1 cellular context compared by ENCODE assay signal in the genomic region with DNA sequence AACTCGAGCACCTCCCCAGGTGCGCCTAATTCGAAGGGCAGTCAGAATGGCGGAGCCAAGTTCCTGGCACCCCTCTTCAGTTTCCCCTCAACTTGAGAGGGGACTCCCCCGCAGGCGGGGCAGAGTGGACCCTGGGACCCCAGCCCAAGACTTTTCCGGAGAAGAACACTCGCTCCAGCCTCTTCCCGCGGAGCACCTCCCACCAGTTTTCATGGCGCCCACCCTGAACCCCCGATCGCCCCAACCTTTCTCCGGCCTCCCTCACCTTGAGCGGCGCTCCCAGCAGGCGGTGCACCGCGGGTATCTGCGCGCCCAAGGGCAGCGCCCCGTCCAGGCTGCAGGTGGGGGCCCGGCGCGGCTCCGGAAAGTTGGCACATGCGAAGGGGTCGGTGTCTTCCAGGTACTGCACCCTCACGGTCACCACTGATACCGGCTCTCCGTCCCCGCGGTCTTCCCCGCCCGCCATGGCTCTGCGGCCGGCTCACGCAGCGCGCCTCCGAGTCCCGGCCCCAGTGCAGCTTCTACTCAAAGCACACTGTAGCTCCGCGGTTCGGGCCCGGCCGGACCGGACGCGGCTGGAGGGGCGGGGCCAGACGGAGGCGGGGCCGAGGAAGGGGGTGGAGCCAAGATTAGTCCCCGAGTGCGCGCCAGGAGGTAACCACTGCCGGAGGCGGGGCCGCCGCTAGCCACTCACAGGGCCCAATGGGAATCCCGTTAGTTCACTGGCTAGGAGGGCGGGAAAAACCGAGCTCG.
TF ChIP-seq lines count a peak whose summit lies in the region.

Gene FHOD1 (minus strand): TSS at position 537 of the 753 bp plus-strand sequence. CDS start 71 bp downstream, at position 466.

TF ChIP-seq in HepG2, 621 proteins besides CTCF, POLR2A, EP300 and RAD21 (continued from another document and continues in another):
- TF ChIP-seq RARA (CRISPR knock-in tag; IDR thresholded peaks at IDR 0.05) (0 out of 2 replicates have a peak, but pooled peaks have one; percentile 26), ZZZ3 (CRISPR knock-in tag; IDR thresholded peaks at IDR 0.05; ENCODE audit: borderline replicate concordance) (no peak; the same call in 1 of the 2 replicates), RFX5 (IDR thresholded peaks at IDR 0.05; ENCODE audit: low read depth, low read length) (no peak), ZNF841 (CRISPR knock-in tag; IDR thresholded peaks at IDR 0.05; ENCODE audit: borderline replicate concordance) (no peak), ZSCAN21 (CRISPR knock-in tag; IDR thresholded peaks at IDR 0.05; ENCODE audit: borderline replicate concordance) (peak; percentile 42; the same call in 1 of the 2 replicates), ZNF724P (CRISPR knock-in tag; IDR thresholded peaks at IDR 0.05; ENCODE audit: borderline replicate concordance) (no peak), GATA4 (IDR thresholded peaks at IDR 0.05; ENCODE audit: borderline replicate concordance, low read depth) (no peak), RNF2 (conservative IDR thresholded peaks at IDR 0.05; ENCODE audit: low read depth) (0 out of 2 replicates have a peak, but pooled peaks have one; percentile 54), DZIP1 (CRISPR knock-in tag; IDR thresholded peaks at IDR 0.05) (peak; percentile 86; the same call in 1 of the 2 replicates), ZBTB2 (CRISPR knock-in tag; IDR thresholded peaks at IDR 0.05; ENCODE audit: low read depth) (peak; percentile 64; the same call in 1 of the 2 replicates), ZNF460 (CRISPR knock-in tag; IDR thresholded peaks at IDR 0.05; ENCODE audit: borderline replicate concordance) (peak; percentile 41), ZFP82 (CRISPR knock-in tag; IDR thresholded peaks at IDR 0.05; ENCODE audit: borderline replicate concordance) (0 out of 2 replicates have a peak, but pooled peaks have one; percentile 48), BRD4 (CRISPR knock-in tag; IDR thresholded peaks at IDR 0.05) (0 out of 2 replicates have a peak, but pooled peaks have one; percentile 17), IKZF1 (IDR thresholded peaks at IDR 0.05) (no peak), ZNF431 (CRISPR knock-in tag; IDR thresholded peaks at IDR 0.05; ENCODE audit: borderline replicate concordance, low read depth) (no peak), SOX5 (CRISPR knock-in tag; IDR thresholded peaks at IDR 0.05; ENCODE audit: borderline replicate concordance) (0 out of 2 replicates have a peak, but pooled peaks have one; percentile 14), ZNF318 (CRISPR knock-in tag; IDR thresholded peaks at IDR 0.05) (no peak), ZFP62 (CRISPR knock-in tag; IDR thresholded peaks at IDR 0.05) (no peak), BATF2 (CRISPR knock-in tag; IDR thresholded peaks at IDR 0.05) (peak; percentile 56; the same call in 1 of the 2 replicates), FOXM1 (CRISPR knock-in tag; IDR thresholded peaks at IDR 0.05) (no peak), TEF (CRISPR knock-in tag; IDR thresholded peaks at IDR 0.05) (no peak), ZNF577 (CRISPR knock-in tag; IDR thresholded peaks at IDR 0.05; ENCODE audit: borderline replicate concordance, low read depth) (no peak), SMAD1 (CRISPR knock-in tag; IDR thresholded peaks at IDR 0.05; ENCODE audit: borderline replicate concordance, low read depth) (no peak; the same call in 1 of the 2 replicates), ZNF552 (CRISPR knock-in tag; IDR thresholded peaks at IDR 0.05; ENCODE audit: borderline replicate concordance) (no peak), ZNF850 (CRISPR knock-in tag; conservative IDR thresholded peaks at IDR 0.05) (peak; percentile 91), HMG20A (CRISPR knock-in tag; IDR thresholded peaks at IDR 0.05; ENCODE audit: borderline replicate concordance) (0 out of 2 replicates have a peak, but pooled peaks have one; percentile 9), FOXC1 (CRISPR knock-in tag; IDR thresholded peaks at IDR 0.05; ENCODE audit: borderline replicate concordance) (no peak; the same call in 1 of the 2 replicates), ZNF343 (CRISPR knock-in tag; IDR thresholded peaks at IDR 0.05) (peak; percentile 25; the same call in 1 of the 2 replicates), SNAI1 (CRISPR knock-in tag; IDR thresholded peaks at IDR 0.05; ENCODE audit: borderline replicate concordance) (peak; percentile 5; the same call in 1 of the 2 replicates), ZNF354B (CRISPR knock-in tag; IDR thresholded peaks at IDR 0.05) (0 out of 2 replicates have a peak, but pooled peaks have one; percentile 35), HNF1A (IDR thresholded peaks at IDR 0.05; ENCODE audit: low read depth) (no peak), HNF1A (CRISPR knock-in tag; IDR thresholded peaks at IDR 0.05; ENCODE audit: borderline replicate concordance) (no peak; the same call in 1 of the 2 replicates), KAT2B (IDR thresholded peaks at IDR 0.05; ENCODE audit: borderline replicate concordance, low read depth, low read length) (no peak)
- TF ChIP-seq, protein P1, sequence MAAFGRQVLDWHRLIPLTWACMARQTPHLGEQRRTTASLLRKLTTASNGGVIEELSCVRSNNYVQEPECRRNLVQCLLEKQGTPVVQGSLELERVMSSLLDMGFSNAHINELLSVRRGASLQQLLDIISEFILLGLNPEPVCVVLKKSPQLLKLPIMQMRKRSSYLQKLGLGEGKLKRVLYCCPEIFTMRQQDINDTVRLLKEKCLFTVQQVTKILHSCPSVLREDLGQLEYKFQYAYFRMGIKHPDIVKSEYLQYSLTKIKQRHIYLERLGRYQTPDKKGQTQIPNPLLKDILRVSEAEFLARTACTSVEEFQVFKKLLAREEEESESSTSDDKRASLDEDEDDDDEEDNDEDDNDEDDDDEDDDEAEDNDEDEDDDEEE (CRISPR knock-in tag; IDR thresholded peaks at IDR 0.05): 0 out of 2 replicates have a peak, but pooled peaks have one; percentile 68
